Comparison of ENCODE assay signal across 17 cellular contexts in genomic region chr4:17077105-17077504, GRCh38.
DNase-seq lines count a peak whose midpoint lies in the region; ATAC-seq and TF ChIP-seq lines count a peak whose summit lies in the region.
"Had no signal": no experiment of that assay in that cellular context is flagged by ENCODE, and none has a peak within 500 bp of the region (broad histone marks: within the 10 kb centered on the region; RNA-seq: fewer than 3 reads in every experiment).

No MANE protein-coding gene starts in this region.

- in situ Hi-C loops in IMR-90 (cut with MboI; ENCODE audit: low sequenced_read_pairs) = no loop called here

- H2BK15ac ChIP-seq in IMR-90 (ENCODE audit: low read depth, low read length) = no peak overlapping the region
- no peak overlapping the region for H2BK15ac ChIP-seq in mesendoderm (replicated peaks; ENCODE audit: low read depth)

- H3K27me3 ChIP-seq in GM23338 (ENCODE audit: insufficient read depth) (no peaks in the 10 kb centered on the region), IMR-90 (ENCODE audit: control insufficient read depth, insufficient read depth, low read length) (no peaks in the 10 kb centered on the region), esophagus muscularis mucosa (no peaks in the 10 kb centered on the region), mesendoderm (ENCODE audit: insufficient read depth, low read length, poor library complexity) (no peaks in the 10 kb centered on the region), upper lobe of right lung (no peaks in the 10 kb centered on the region)
- H3K27me3 ChIP-seq: BLaER1 treated with 17β-estradiol and CSF1 and Interleukin-3, amounts not matched to agents 10 nM and 100 nM had no signal

- H2BK5ac ChIP-seq in IMR-90 (ENCODE audit: low read depth, low read length, poor library complexity, severe bottlenecking) (no peak overlapping the region), mesendoderm (ENCODE audit: low read length) (peak overlapping the region; percentile 1)

- H2BK120ac ChIP-seq in IMR-90 (ENCODE audit: low read depth, low read length) = no peak overlapping the region
- peak overlapping the region; percentile 7 for H2BK120ac ChIP-seq in mesendoderm (ENCODE audit: low read depth, low read length)

- H3K27ac Mint-ChIP-seq in GM23338 = no peak overlapping the region
- H3K27ac Mint-ChIP-seq: B cell; CD8-positive, alpha-beta T cell; HFFc6 had no signal

- H3K4me3 ChIP-seq in GM23338 = no peak overlapping the region
- no peak overlapping the region for H3K4me3 ChIP-seq in IMR-90 (ENCODE audit: insufficient read depth, low read depth, low read length)
- H3K4me3 ChIP-seq in esophagus muscularis mucosa = no peak overlapping the region
- no peak overlapping the region for H3K4me3 ChIP-seq in mesendoderm (ENCODE audit: low read length)
- H3K4me3 ChIP-seq in upper lobe of right lung = no peak overlapping the region
- H3K4me3 ChIP-seq: BLaER1 treated with 17β-estradiol and CSF1 and Interleukin-3, amounts not matched to agents 10 nM and 100 nM had no signal

- no peak for TF ChIP-seq EP300 in esophagus muscularis mucosa (IDR thresholded peaks at IDR 0.05)

- peak overlapping the region; percentile 69 for H2AFZ ChIP-seq in GM23338
- H2AFZ ChIP-seq in IMR-90 (replicated peaks; ENCODE audit: low read length, poor library complexity) = peak overlapping the region; percentile 8

- 0 out of 2 replicates have a peak, but pooled peaks cover 3% of the 10 kb centered on the region for H3K9me1 ChIP-seq in IMR-90 (ENCODE audit: insufficient read depth, low read length)

- no peak for TF ChIP-seq RAD21 in IMR-90 (IDR thresholded peaks at IDR 0.05; ENCODE audit: low read length)

- H3K9me3 Mint-ChIP-seq in GM23338 = no peaks in the 10 kb centered on the region
- H3K9me3 Mint-ChIP-seq: CD8-positive, alpha-beta T cell; HFFc6 had no signal

- no peaks in the 10 kb centered on the region; the same call in 1 of the 2 replicates for H3K4me1 ChIP-seq in GM23338 (ENCODE audit: insufficient read depth)
- H3K4me1 ChIP-seq in IMR-90 (ENCODE audit: control insufficient read depth, insufficient read depth, low read length) = peaks cover 5% of the 10 kb centered on the region
- H3K4me1 ChIP-seq in esophagus muscularis mucosa = no peaks in the 10 kb centered on the region
- peaks cover 2% of the 10 kb centered on the region for H3K4me1 ChIP-seq in mesendoderm (ENCODE audit: control insufficient read depth, low read depth, low read length)
- no peaks in the 10 kb centered on the region for H3K4me1 ChIP-seq in upper lobe of right lung
- H3K4me1 ChIP-seq: BLaER1 treated with 17β-estradiol and CSF1 and Interleukin-3, amounts not matched to agents 10 nM and 100 nM had no signal

- H3K4me2 ChIP-seq in GM23338 = no peak overlapping the region
- no peak overlapping the region for H3K4me2 ChIP-seq in IMR-90 (ENCODE audit: low read depth, low read length)
- no peak overlapping the region for H3K4me2 ChIP-seq in mesendoderm (ENCODE audit: low read length)
- H3K4me2 ChIP-seq: BLaER1 treated with 17β-estradiol and CSF1 and Interleukin-3, amounts not matched to agents 10 nM and 100 nM had no signal

- ATAC-seq in GM23338 = peak; percentile 75
- ATAC-seq in IMR-90 (ENCODE audit: low read depth) = no peak
- ATAC-seq in upper lobe of right lung = no peak
- ATAC-seq: CD8-positive, alpha-beta T cell; HCT116 had no signal

- TF ChIP-seq POLR2A in IMR-90 (IDR thresholded peaks at IDR 0.05; ENCODE audit: low read depth, low read length) (no peak), esophagus muscularis mucosa (IDR thresholded peaks at IDR 0.05; ENCODE audit: low read depth) (no peak)

- no peak overlapping the region for H2BK20ac ChIP-seq in IMR-90 (ENCODE audit: low read depth, low read length)

- no peak overlapping the region for H4K91ac ChIP-seq in IMR-90 (ENCODE audit: insufficient read depth, low read depth, low read length)

- H3K36me3 Mint-ChIP-seq in GM23338 (ENCODE audit: low read depth) = no peaks in the 10 kb centered on the region
- H3K36me3 Mint-ChIP-seq: CD8-positive, alpha-beta T cell had no signal

- DNase-seq in GM23338 (ENCODE audit: low spot score) = peak; percentile 18
- no peak for DNase-seq in IMR-90
- peak; percentile 50 for DNase-seq in esophagus muscularis mucosa (ENCODE audit: extremely low spot score)
- DNase-seq in mesendoderm = no peak
- no peak for DNase-seq in AML-193 (lab: John Stamatoyannopoulos, UW)
- DNase-seq in upper lobe of right lung = no peak
- DNase-seq in NK-92 treated with Interleukin-12 subunit alpha and Interleukin-12 subunit beta, amount 100 ng/mL, for 24 hours (lab: John Stamatoyannopoulos, UW) = no peak
- DNase-seq in NCI-H1105 (lab: John Stamatoyannopoulos, UW) = no peak
- DNase-seq: 8988T; Calu3; CD8-positive, alpha-beta T cell; DMS79 treated with DMSO at 0.1 percent for 48 hours; GF-D8; HFFc6 had no signal

- no peak overlapping the region for H3K14ac ChIP-seq in IMR-90 (replicated peaks; ENCODE audit: low read depth, low read length)

- H4K5ac ChIP-seq in IMR-90 (ENCODE audit: low read depth, low read length) (no peak overlapping the region), mesendoderm (ENCODE audit: low read length) (no peak overlapping the region)

- no peak overlapping the region for H3K18ac ChIP-seq in IMR-90 (ENCODE audit: low read depth, low read length)
- no peak overlapping the region for H3K18ac ChIP-seq in mesendoderm (ENCODE audit: low read length)

- H3K23ac ChIP-seq in IMR-90 (ENCODE audit: low read depth, low read length) = no peak overlapping the region
- H3K23ac ChIP-seq in mesendoderm (ENCODE audit: low read length) = no peak overlapping the region

- CTCF ChIA-PET in IMR-90 (lab: Yijun Ruan, JAX) = no interaction called here

- H3K4ac ChIP-seq in IMR-90 (ENCODE audit: low read depth, low read length) (no peak overlapping the region), mesendoderm (ENCODE audit: low read depth, low read length) (no peak overlapping the region)

- BruUV-seq in IMR-90 (replicated peaks; lab: Mats Ljungman, UMichigan) = no TSS peak

- H3K9me3 ChIP-seq in IMR-90 (ENCODE audit: control insufficient read depth, insufficient read depth, low read length) (no peaks in the 10 kb centered on the region), esophagus muscularis mucosa (no peaks in the 10 kb centered on the region), upper lobe of right lung (no peaks in the 10 kb centered on the region)
- H3K9me3 ChIP-seq: BLaER1 treated with 17β-estradiol and CSF1 and Interleukin-3, amounts not matched to agents 10 nM and 100 nM had no signal

- no peaks in the 10 kb centered on the region for H4K20me1 ChIP-seq in GM23338 (replicated peaks; ENCODE audit: insufficient read depth)
- H4K20me1 ChIP-seq in IMR-90 (ENCODE audit: insufficient read depth, low read length) = no peaks in the 10 kb centered on the region
- H4K20me1 ChIP-seq: BLaER1 treated with 17β-estradiol and CSF1 and Interleukin-3, amounts not matched to agents 10 nM and 100 nM had no signal

- intact Hi-C loops in IMR-90 (cut with micrococcal nuclease) = no loop called here
- intact Hi-C loops in esophagus muscularis mucosa (cut with DNase I) = no loop called here
- intact Hi-C loops in upper lobe of right lung (cut with DNase I) = no loop called here

- H3F3A ChIP-seq in GM23338 (replicated peaks; ENCODE audit: low read depth) = no peaks in the 10 kb centered on the region

- 80% methylated on average over 1 of the region's 5 CpGs; no CpG with 5 or more reads in 1 of the 2 experiments for WGBS in IMR-90 (ENCODE audit: extremely low coverage in 2 of 2, insufficient read length in 1 of 2), 2 experiments
- WGBS in esophagus muscularis mucosa = 94% methylated on average over 5 of the region's 5 CpGs
- no CpG with 5 or more reads among the region's 5 CpGs for WGBS in mesendoderm (ENCODE audit: extremely low coverage, insufficient coverage, low lambda C conversion rate)

- no peak overlapping the region for H3K9ac ChIP-seq in IMR-90 (ENCODE audit: low read depth, low read length)
- H3K9ac ChIP-seq in mesendoderm (ENCODE audit: low read length) = no peak overlapping the region
- H3K9ac ChIP-seq: BLaER1 treated with 17β-estradiol and CSF1 and Interleukin-3, amounts not matched to agents 10 nM and 100 nM had no signal

- H3K79me1 ChIP-seq in IMR-90 (ENCODE audit: low read depth in 1 of 2, low read length in 2 of 2) (no peaks in the 10 kb centered on the region), mesendoderm (ENCODE audit: low read length) (no peaks in the 10 kb centered on the region)

- no peak overlapping the region for H3K4me3 Mint-ChIP-seq in GM23338
- H3K4me3 Mint-ChIP-seq: B cell; CD8-positive, alpha-beta T cell; HFFc6 had no signal

- H3K36me3 ChIP-seq in GM23338 (ENCODE audit: insufficient read depth) (no peaks in the 10 kb centered on the region), IMR-90 (ENCODE audit: control insufficient read depth, insufficient read depth, low read length) (no peaks in the 10 kb centered on the region), esophagus muscularis mucosa (no peaks in the 10 kb centered on the region), mesendoderm (ENCODE audit: control insufficient read depth, insufficient read depth, low read length) (no peaks in the 10 kb centered on the region), upper lobe of right lung (no peaks in the 10 kb centered on the region)
- H3K36me3 ChIP-seq: BLaER1 treated with 17β-estradiol and CSF1 and Interleukin-3, amounts not matched to agents 10 nM and 100 nM had no signal

- TF ChIP-seq CTCF in GM23338 (conservative IDR thresholded peaks at IDR 0.05; ENCODE audit: low read depth in 2 of 2) (peak in 1 of 2 experiments; percentile 47; a peak in 2 of 4 replicates), IMR-90 (conservative IDR thresholded peaks at IDR 0.05; ENCODE audit: low read depth, low read length) (no peak), esophagus muscularis mucosa (IDR thresholded peaks at IDR 0.05) (no peak), upper lobe of right lung (IDR thresholded peaks at IDR 0.05) (no peak)

- dilution Hi-C loops in IMR-90 (cut with HindIII; ENCODE audit: low sequenced_read_pairs, unreplicated experiment) = no loop called here

- H3K79me2 ChIP-seq in GM23338 (replicated peaks; ENCODE audit: insufficient read depth) = no peaks in the 10 kb centered on the region
- H3K79me2 ChIP-seq in mesendoderm (ENCODE audit: control insufficient read depth, insufficient read depth, low read length) = no peaks in the 10 kb centered on the region

- H3K9me2 ChIP-seq in GM23338 (ENCODE audit: insufficient read depth) = no peaks in the 10 kb centered on the region

- no peak overlapping the region for H2AK9ac ChIP-seq in IMR-90 (replicated peaks; ENCODE audit: low read depth, low read length, poor library complexity)

- peaks cover 11% of the 10 kb centered on the region for H3K4me1 Mint-ChIP-seq in GM23338
- H3K4me1 Mint-ChIP-seq: B cell had no signal

- H4K8ac ChIP-seq in IMR-90 (ENCODE audit: low read depth in 2 of 2, low read length in 2 of 2) (no peak overlapping the region), mesendoderm (ENCODE audit: low read depth, low read length) (peak overlapping the region; percentile 41)

- H3K56ac ChIP-seq in IMR-90 (ENCODE audit: extremely low read depth, insufficient read depth, low read length) (no peak overlapping the region), mesendoderm (ENCODE audit: low read length) (peak overlapping the region; percentile 18)

- H2AK5ac ChIP-seq in IMR-90 (ENCODE audit: low read depth, low read length) (no peak overlapping the region; the same call in 1 of the 2 replicates), mesendoderm (ENCODE audit: low read length) (peak overlapping the region; percentile 23)

- POLR2A ChIA-PET in IMR-90 (lab: Charles Lee; ENCODE audit: unreplicated experiment) = no interaction called here

- no peak overlapping the region for H3K27ac ChIP-seq in GM23338 (ENCODE audit: low read depth)
- no peak overlapping the region for H3K27ac ChIP-seq in IMR-90 (ENCODE audit: insufficient read depth, low read length)
- H3K27ac ChIP-seq in esophagus muscularis mucosa (replicated peaks in 1 of 4) = no peak overlapping the region
- H3K27ac ChIP-seq in mesendoderm (ENCODE audit: low read depth, low read length) = no peak overlapping the region
- no peak overlapping the region for H3K27ac ChIP-seq in upper lobe of right lung
- H3K27ac ChIP-seq: BLaER1 treated with 17β-estradiol and CSF1 and Interleukin-3, amounts not matched to agents 10 nM and 100 nM had no signal

- no peaks in the 10 kb centered on the region for H3K27me3 Mint-ChIP-seq in GM23338 (ENCODE audit: insufficient read depth, low read depth, poor library complexity)
- H3K27me3 Mint-ChIP-seq: B cell had no signal

Comparison
In these comparisons a context has a peak if more than half of its experiments do, and no peak if none do; other contexts are left out.
1. DNase-seq: peak in GM23338 (single experiment) and esophagus muscularis mucosa (single experiment); none in IMR-90 (single experiment), mesendoderm (single experiment), AML-193 (0 of 2), upper lobe of right lung (single experiment), NK-92 treated with Interleukin-12 subunit alpha and Interleukin-12 subunit beta, amount 100 ng/mL, for 24 hours (single experiment) and NCI-H1105 (single experiment).